In the genomic region with DNA sequence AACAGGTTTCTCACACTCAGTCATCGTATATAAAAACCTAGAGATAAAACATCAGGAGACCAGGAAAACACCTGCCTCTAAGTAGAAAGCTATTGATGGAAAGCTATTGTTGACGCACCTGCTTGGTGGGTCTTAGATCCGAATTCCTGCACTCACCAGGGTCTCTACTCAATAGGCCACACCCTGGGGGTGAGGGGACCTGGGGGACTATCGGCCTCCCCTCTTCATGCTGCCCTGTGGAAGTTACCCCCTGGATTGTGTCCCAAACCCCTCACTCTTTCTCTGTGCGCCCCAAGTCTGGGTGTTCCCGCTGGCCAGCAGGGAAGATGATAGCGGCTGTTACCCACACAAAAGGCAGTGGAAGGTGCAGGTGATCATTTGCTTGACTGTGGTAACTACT, we compare ENCODE assay signal across 17 cellular contexts.
A peak's percentile ranks its signal among the peaks of the same experiment; 100 is the strongest.
DNase-seq lines count a peak whose midpoint lies in the region; ATAC-seq, FAIRE-seq and TF ChIP-seq lines count a peak whose summit lies in the region.
"Had no signal": no experiment of that assay in that cellular context is flagged by ENCODE, and none has a peak within 500 bp of the region (broad histone marks: within the 10 kb centered on the region; RNA-seq: fewer than 3 reads in every experiment).

No MANE protein-coding gene starts in this region.

- H3K79me2 ChIP-seq in HepG2 (ENCODE audit: insufficient read depth, low read length) (no peaks in the 10 kb centered on the region), PC-9 (ENCODE audit: low read depth) (no peaks in the 10 kb centered on the region)

- no peak overlapping the region for H3K4me3 ChIP-seq in HepG2 (replicated peaks in 1 of 3; ENCODE audit: insufficient read depth in 1 of 3, low read depth in 2 of 3, low read length in 3 of 3)
- H3K4me3 ChIP-seq in right lobe of liver: no peak overlapping the region
- no peak overlapping the region for H3K4me3 ChIP-seq in PC-9
- H3K4me3 ChIP-seq: SK-N-MC had no signal

- H3K4me2 ChIP-seq in HepG2 (ENCODE audit: low read depth, low read length) (peak overlapping the region; percentile 35), PC-9 (no peak overlapping the region)

- no peak for FAIRE-seq in HepG2 (lab: Jason Lieb, UNC)
- FAIRE-seq: astrocyte, endothelial cell of umbilical vein had no signal

- H3K9me2 ChIP-seq in PC-9 (ENCODE audit: insufficient read depth): no peaks in the 10 kb centered on the region

- TF ChIP-seq CTCF in HepG2 (CRISPR knock-in tag; IDR thresholded peaks at IDR 0.05): no peak
- no peak for TF ChIP-seq CTCF in right lobe of liver (IDR thresholded peaks at IDR 0.05)
- peak; percentile 13; the same call in 1 of the 2 replicates for TF ChIP-seq CTCF in PC-9 (conservative IDR thresholded peaks at IDR 0.05)

- BruUV-seq in HepG2 (replicated peaks; lab: Mats Ljungman, UMichigan) (no TSS peak), PC-9 (replicated peaks; lab: Mats Ljungman, UMichigan) (no TSS peak)

- no peak for TF ChIP-seq RAD21 in HepG2 (CRISPR knock-in tag; IDR thresholded peaks at IDR 0.05)

- peaks cover 1 to 4% of the 10 kb centered on the region in 2 experiments; a peak in 1 of 5 replicates for H3K27me3 ChIP-seq in HepG2 (ENCODE audit: control insufficient read depth in 1 of 2, insufficient read depth in 2 of 2, low read length in 2 of 2)
- H3K27me3 ChIP-seq in right lobe of liver: no peaks in the 10 kb centered on the region
- peaks cover 22% of the 10 kb centered on the region for H3K27me3 ChIP-seq in PC-9 (ENCODE audit: insufficient read depth, low read depth)

- no peak overlapping the region for H2AFZ ChIP-seq in HepG2 (ENCODE audit: low read length)
- H2AFZ ChIP-seq in PC-9: no peak overlapping the region

- 66% methylated on average over 6 of the region's 7 CpGs for WGBS in HepG2 (ENCODE audit: low lambda C conversion rate)
- 46% methylated on average over 6 of the region's 7 CpGs for WGBS in right lobe of liver (ENCODE audit: insufficient coverage, low coverage, low lambda C conversion rate, missing lambda C conversion rate)

- intact Hi-C loops in HepG2 (cut with micrococcal nuclease; ENCODE audit: unreplicated experiment): no loop called here
- intact Hi-C loops in right lobe of liver (cut with DNase I): no loop called here
- intact Hi-C loops in PC-9 (cut with micrococcal nuclease; ENCODE audit: unreplicated experiment): no loop called here

- POLR2A ChIA-PET in HepG2 (lab: Yijun Ruan, JAX) (no interaction called here), PC-9 (lab: Charles Lee; ENCODE audit: unreplicated experiment) (no interaction called here)

- peaks cover 25% of the 10 kb centered on the region for H3K4me1 ChIP-seq in HepG2 (ENCODE audit: insufficient read depth, low read length)
- no peaks in the 10 kb centered on the region for H3K4me1 ChIP-seq in right lobe of liver
- H3K4me1 ChIP-seq in PC-9 (replicated peaks; ENCODE audit: insufficient read depth): no peaks in the 10 kb centered on the region

- TF ChIP-seq EP300 in HepG2 (IDR thresholded peaks at IDR 0.05; ENCODE audit: low read depth in 2 of 2, low read length in 2 of 2): no peak
- TF ChIP-seq EP300 in HepG2 (CRISPR knock-in tag; IDR thresholded peaks at IDR 0.05; ENCODE audit: borderline replicate concordance): no peak

- no peak for TF ChIP-seq POLR2A in HepG2 (IDR thresholded peaks at IDR 0.05; ENCODE audit: insufficient read depth in 1 of 2, low read depth in 2 of 2, low read length in 2 of 2)
- no peak for TF ChIP-seq POLR2A in right lobe of liver (IDR thresholded peaks at IDR 0.05)

- H4K20me1 ChIP-seq in HepG2 (ENCODE audit: insufficient read depth, low read length) (no peaks in the 10 kb centered on the region), PC-9 (ENCODE audit: insufficient read depth) (no peaks in the 10 kb centered on the region)

- ATAC-seq in HepG2 (no peak), right lobe of liver (no peak), GM19351 (IDR thresholded peaks at IDR 0.05; ENCODE audit: unreplicated experiment) (no peak)

- DNase-seq in HepG2 (ENCODE audit: low spot score) (no peak), right lobe of liver (no peak), PC-9 (no peak), iPS-NIHi7 (ENCODE audit: extremely low spot score) (peak; percentile 18), H4 (ENCODE audit: low spot score) (no peak), SKM-1 treated with dmso at 0.1 percent for 144 hours (lab: John Stamatoyannopoulos, UW; ENCODE audit: unreplicated experiment) (no peak)
- DNase-seq in activated T-cell treated with anti-CD3 and anti-CD28 coated beads, Interleukin-2, amount 50 U/mL, for 48 hours: no peak
- DNase-seq: activated naive CD8-positive, alpha-beta T cell treated with anti-CD3 and anti-CD28 coated beads, Interleukin-2, amount 10 ng/mL, durations not matched to agents 7 days and 5 days; GOT3; mammary epithelial cell; MV-4-11; NCI-H1694 treated with DMSO at 0.1 percent for 48 hours had no signal

- no peak overlapping the region for H3K9ac ChIP-seq in HepG2 (ENCODE audit: insufficient read depth, low read depth, low read length)

- H3K27ac ChIP-seq in HepG2 (ENCODE audit: extremely low read length, insufficient read depth, low read length) (no peak overlapping the region), right lobe of liver (no peak overlapping the region), PC-9 (no peak overlapping the region)
- H3K27ac ChIP-seq: SK-N-MC, VCaP had no signal

- H3K36me3 ChIP-seq in HepG2 (replicated peaks in 1 of 2; ENCODE audit: control insufficient read depth in 1 of 2, insufficient read depth in 2 of 2, low read length in 2 of 2) (no peaks in the 10 kb centered on the region), right lobe of liver (no peaks in the 10 kb centered on the region), PC-9 (ENCODE audit: low read depth) (no peaks in the 10 kb centered on the region)

- CTCF ChIA-PET in HepG2 (lab: Yijun Ruan, JAX; ENCODE audit: low intra/inter-chr PET ratio, low total read pairs) (no interaction called here), PC-9 (lab: Charles Lee) (no interaction called here)

- in situ Hi-C loops in HepG2 (cut with HindIII; ENCODE audit: extremely low pct_ligation_motif_present, low pct_unique_long_range_greater_than_20kb): no loop called here

- no peaks in the 10 kb centered on the region for H3F3A ChIP-seq in PC-9 (ENCODE audit: insufficient read depth, low read depth)

- H3K9me3 ChIP-seq in HepG2 (ENCODE audit: low read length): no peaks in the 10 kb centered on the region
- H3K9me3 ChIP-seq in right lobe of liver: no peaks in the 10 kb centered on the region
- H3K9me3 ChIP-seq in PC-9 (ENCODE audit: insufficient read depth, low read depth): no peaks in the 10 kb centered on the region

TF ChIP-seq in HepG2, 621 proteins besides CTCF, POLR2A, EP300 and RAD21:
- TF ChIP-seq GZF1 (CRISPR knock-in tag; IDR thresholded peaks at IDR 0.05): no peak
- no peak for TF ChIP-seq CHCHD3 (CRISPR knock-in tag; IDR thresholded peaks at IDR 0.05)
- no peak for TF ChIP-seq ZNF101 (CRISPR knock-in tag; IDR thresholded peaks at IDR 0.05; ENCODE audit: borderline replicate concordance, low read depth)
